In genomic region chr7:33901847-33902246, GRCh38 we compare ENCODE assay signal across 26 cellular contexts. TPM values are rescaled to one million over a fixed set of nuclear protein-coding genes. Genes with fewer than 3 reads are reported as not detected.
"Had no signal": no experiment of that assay in that cellular context is flagged by ENCODE, and none has a peak within 500 bp of the region (broad histone marks: within the 10 kb centered on the region; RNA-seq: fewer than 3 reads in every experiment).

No MANE protein-coding gene starts in this region.

- H3K27ac ChIP-seq: ascending aorta, body of pancreas had no signal

- H3K36me3 ChIP-seq: ascending aorta had no signal

- H3K4me3 ChIP-seq: ascending aorta, body of pancreas had no signal

- DNase-seq: activated CD4-positive, alpha-beta memory T cell treated with anti-CD3 and anti-CD28 coated beads for 36 hours; activated CD4-positive, alpha-beta T cell treated with anti-CD3 and anti-CD28 coated beads, Interleukin-2, amount 10 ng/mL, durations not matched to agents 7 days and 5 days; activated CD4-positive, CD25-positive, alpha-beta regulatory T cell; activated CD8-positive, alpha-beta memory T cell treated with anti-CD3 and anti-CD28 coated beads for 24 hours; activated effector memory CD4-positive, alpha-beta T cell treated with anti-CD3 and anti-CD28 coated beads, Interleukin-2, amount 50 U/mL, for 16 hours; activated naive CD4-positive, alpha-beta T cell treated with Interleukin-2 at 50 U/mL for 16 hours; activated naive CD8-positive, alpha-beta T cell treated with anti-CD3 and anti-CD28 coated beads, Interleukin-2, amount 50 U/mL, for 24 hours; activated T-cell treated with anti-CD3 and anti-CD28 coated beads, Interleukin-2, amount 50 U/mL, for 4 hours; amniotic stem cell; body of pancreas; central memory CD4-positive, alpha-beta T cell; NCI-H1092; NCI-H1417; NCI-H2029; NCI-H2107; NCI-H2171 treated with DMSO at 0.1 percent for 48 hours; NCI-H345; NCI-H510A; NCI-H526 treated with DMSO at 0.1 percent for 48 hours; NCI-H82; SHP77 treated with DMSO at 0.1 percent for 48 hours; T-helper 17 cell; T1000 had no signal

- ATAC-seq: activated naive CD4-positive, alpha-beta T cell treated with anti-CD3 and anti-CD28 coated beads, Interleukin-2, amount 50 U/mL, for 72 hours; activated naive CD8-positive, alpha-beta T cell treated with anti-CD3 and anti-CD28 coated beads, Interleukin-2, amount 50 U/mL, for 24 hours; activated T-cell treated with anti-CD3 and anti-CD28 coated beads, Interleukin-2, amount 50 U/mL, for 4 hours; body of pancreas; PC-3; T-helper 17 cell had no signal

- H3K9me3 ChIP-seq: ascending aorta, body of pancreas had no signal

RNA-seq across cellular contexts. Expression of gene BMPER, which starts 3.5 kb away (rescaled TPM):
- total RNA-seq: activated CD4-positive, alpha-beta memory T cell treated with anti-CD3 and anti-CD28 coated beads for 36 hours; activated CD4-positive, alpha-beta T cell treated with anti-CD3 and anti-CD28 coated beads, Interleukin-2, amount 10 ng/mL, durations not matched to agents 7 days and 5 days; activated naive CD4-positive, alpha-beta T cell treated with anti-CD3 and anti-CD28 coated beads, Interleukin-2, amount 50 U/mL, for 72 hours; ascending aorta had no signal
